ENCODE assay signal across 9 cellular contexts in the genomic region with DNA sequence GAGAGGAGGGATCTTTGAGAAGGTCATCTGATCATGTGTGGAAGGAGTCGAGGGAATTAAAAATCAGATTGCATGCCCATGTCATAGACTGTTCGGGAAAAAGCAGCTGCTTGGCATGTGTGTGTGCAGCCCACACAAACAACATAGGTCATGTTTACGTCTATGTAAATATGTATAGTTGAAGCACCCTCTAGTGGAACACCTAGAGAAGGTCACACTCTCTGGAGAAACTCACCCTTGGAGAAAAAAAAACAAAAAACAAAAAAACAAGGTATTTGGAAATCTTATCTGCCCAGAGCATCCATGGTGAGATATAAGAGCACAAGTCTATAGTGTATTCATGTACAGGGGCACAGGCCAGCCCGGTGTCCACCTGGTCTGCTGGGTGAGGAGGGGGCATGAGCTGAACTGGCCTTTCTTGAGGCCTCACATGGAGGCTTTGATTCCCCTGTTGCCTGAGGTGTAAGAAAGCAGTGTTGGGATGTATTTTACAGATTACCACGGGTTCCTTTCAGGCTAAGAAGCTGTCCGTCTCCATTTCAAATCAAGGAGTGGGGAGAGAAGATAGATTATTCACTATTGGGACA.
DNase-seq lines count a peak whose midpoint lies in the region; ATAC-seq and TF ChIP-seq lines count a peak whose summit lies in the region.
"Had no signal": no experiment of that assay in that cellular context is flagged by ENCODE, and none has a peak within 500 bp of the region (broad histone marks: within the 10 kb centered on the region; RNA-seq: fewer than 3 reads in every experiment).

No MANE protein-coding gene starts in this region.

- no peaks in the 10 kb centered on the region for H3K79me2 ChIP-seq in Loucy (ENCODE audit: insufficient read depth, low read length)

- no peaks in the 10 kb centered on the region for H3K4me1 Mint-ChIP-seq in activated CD8-positive, alpha-beta T cell treated with anti-CD3 and anti-CD28 coated beads for 36 hours (ENCODE audit: low read depth)

- no peaks in the 10 kb centered on the region for H3K9me3 ChIP-seq in Loucy (ENCODE audit: insufficient read depth, low read depth, low read length)
- H3K9me3 ChIP-seq in MG63: no peaks in the 10 kb centered on the region

- no peaks in the 10 kb centered on the region for H3K9me2 ChIP-seq in Loucy (replicated peaks; ENCODE audit: low read depth, low read length)

- in situ Hi-C loops in brain microvascular endothelial cell (cut with HindIII; ENCODE audit: low pct_ligation_motif_present, low sequenced_read_pairs): no loop called here

- no peaks in the 10 kb centered on the region for H3F3A ChIP-seq in Loucy (ENCODE audit: low read depth)

- ATAC-seq in GM19351 (IDR thresholded peaks at IDR 0.05; ENCODE audit: unreplicated experiment): peak; percentile 83
- no peak for ATAC-seq in activated CD8-positive, alpha-beta T cell treated with anti-CD3 and anti-CD28 coated beads for 36 hours

- no peaks in the 10 kb centered on the region for H3K36me3 ChIP-seq in Loucy (ENCODE audit: insufficient read depth, low read length)
- no peaks in the 10 kb centered on the region for H3K36me3 ChIP-seq in brain microvascular endothelial cell (replicated peaks)
- H3K36me3 ChIP-seq in MG63: no peaks in the 10 kb centered on the region

- DNase-seq in D341Med (ENCODE audit: low spot score): peak; percentile 42
- DNase-seq in brain microvascular endothelial cell: no peak
- DNase-seq in retina: peak; percentile 42
- no peak for DNase-seq in activated CD8-positive, alpha-beta T cell treated with anti-CD3 and anti-CD28 coated beads for 36 hours
- DNase-seq in MG63: no peak
- DNase-seq in stimulated activated CD8-positive, alpha-beta memory T cell treated with anti-CD3 and anti-CD28 coated beads, Interleukin-4, amount 100 ng/mL, for 48 hours: no peak

- H4K20me1 ChIP-seq in Loucy (ENCODE audit: insufficient read depth, low read length, poor library complexity, severe bottlenecking): no peaks in the 10 kb centered on the region

- H3K4me1 ChIP-seq in Loucy (ENCODE audit: insufficient read depth, low read length, poor library complexity, severe bottlenecking): no peaks in the 10 kb centered on the region

- POLR2A ChIA-PET in activated CD8-positive, alpha-beta T cell treated with anti-CD3 and anti-CD28 coated beads for 36 hours (lab: Charles Lee): interaction anchor here (0.6 kb wide), 1 partner anchor 302 kb away, joined by 3 read pairs; no protein-coding TSS in a partner anchor

- H3K4me2 ChIP-seq in Loucy (ENCODE audit: low read depth, low read length, poor library complexity, severe bottlenecking): no peak overlapping the region

- H3K27me3 Mint-ChIP-seq in activated CD8-positive, alpha-beta T cell treated with anti-CD3 and anti-CD28 coated beads for 36 hours: no peaks in the 10 kb centered on the region

- H3K27ac Mint-ChIP-seq in activated CD8-positive, alpha-beta T cell treated with anti-CD3 and anti-CD28 coated beads for 36 hours: no peak overlapping the region
- H3K27ac Mint-ChIP-seq: stimulated activated naive CD8-positive, alpha-beta T cell treated with anti-CD3 and anti-CD28 coated beads, Interleukin-15, Interleukin-2, amounts not matched to agents 100 ng/mL and 50 ng/mL, for 24 hours had no signal

- no peak overlapping the region for H3K9ac ChIP-seq in Loucy (ENCODE audit: low read depth, low read length, poor library complexity, severe bottlenecking)

- peak overlapping the region; percentile 33 for H2AFZ ChIP-seq in Loucy (ENCODE audit: low read length)

- no peaks in the 10 kb centered on the region for H3K36me3 Mint-ChIP-seq in activated CD8-positive, alpha-beta T cell treated with anti-CD3 and anti-CD28 coated beads for 36 hours (ENCODE audit: low read depth)

- no peak overlapping the region for H3K4me3 Mint-ChIP-seq in activated CD8-positive, alpha-beta T cell treated with anti-CD3 and anti-CD28 coated beads for 36 hours
- H3K4me3 Mint-ChIP-seq: stimulated activated naive CD8-positive, alpha-beta T cell treated with anti-CD3 and anti-CD28 coated beads, Interleukin-15, Interleukin-2, amounts not matched to agents 100 ng/mL and 50 ng/mL, for 24 hours had no signal

- intact Hi-C loops in activated CD8-positive, alpha-beta T cell treated with anti-CD3 and anti-CD28 coated beads for 36 hours (cut with micrococcal nuclease): no loop called here

- H3K4me3 ChIP-seq in Loucy (ENCODE audit: low read length, poor library complexity, severe bottlenecking) (no peak overlapping the region), brain microvascular endothelial cell (ENCODE audit: low read depth, low read length) (no peak overlapping the region), MG63 (no peak overlapping the region)

- H3K27me3 ChIP-seq in Loucy (ENCODE audit: insufficient read depth, low read length, poor library complexity, severe bottlenecking) (no peaks in the 10 kb centered on the region), brain microvascular endothelial cell (replicated peaks) (no peaks in the 10 kb centered on the region), MG63 (no peaks in the 10 kb centered on the region)

- H3K27ac ChIP-seq in brain microvascular endothelial cell: no peak overlapping the region

- CTCF ChIA-PET in activated CD8-positive, alpha-beta T cell treated with anti-CD3 and anti-CD28 coated beads for 36 hours (lab: Charles Lee): interaction anchor here (1.0 to 2.1 kb wide), 5 partner anchors 10 to 519 kb away, joined by 3 to 7 read pairs (median 6); no protein-coding TSS in a partner anchor

- H3K9me3 Mint-ChIP-seq in activated CD8-positive, alpha-beta T cell treated with anti-CD3 and anti-CD28 coated beads for 36 hours: no peaks in the 10 kb centered on the region
- H3K9me3 Mint-ChIP-seq: stimulated activated naive CD8-positive, alpha-beta T cell treated with anti-CD3 and anti-CD28 coated beads, Interleukin-15, Interleukin-2, amounts not matched to agents 100 ng/mL and 50 ng/mL, for 24 hours had no signal

- TF ChIP-seq CTCF in Loucy (conservative IDR thresholded peaks at IDR 0.05; ENCODE audit: low read length) (peak; percentile 79), brain microvascular endothelial cell (IDR thresholded peaks at IDR 0.05; ENCODE audit: low read depth, low read length, missing control alignments) (peak; percentile 42)
- TF ChIP-seq CTCF in activated CD8-positive, alpha-beta T cell treated with anti-CD3 and anti-CD28 coated beads for 36 hours (IDR thresholded peaks at IDR 0.05): no peak

Comparison
In these comparisons a context has a peak if more than half of its experiments do, and no peak if none do; other contexts are left out.
1. DNase-seq: peak in D341Med (single experiment) and retina (single experiment); none in brain microvascular endothelial cell (single experiment), activated CD8-positive, alpha-beta T cell treated with anti-CD3 and anti-CD28 coated beads for 36 hours (single experiment), MG63 (single experiment) and stimulated activated CD8-positive, alpha-beta memory T cell treated with anti-CD3 and anti-CD28 coated beads, Interleukin-4, amount 100 ng/mL, for 48 hours (single experiment).